1 cellular context compared by ENCODE assay signal in genomic region chr12:122871851-122872785, GRCh38.
A peak's percentile ranks its signal among the peaks of the same experiment; 100 is the strongest.
TF ChIP-seq lines count a peak whose summit lies in the region.

No MANE protein-coding gene starts in this region.

TF ChIP-seq in WTC11, 78 proteins besides CTCF, POLR2A, EP300 and RAD21 (continued from another document):
- TF ChIP-seq E2F5 (CRISPR knock-in tag; IDR thresholded peaks at IDR 0.05) (no peak), TEAD1 (CRISPR knock-in tag; IDR thresholded peaks at IDR 0.05) (peak; percentile 87), FOXJ3 (CRISPR knock-in tag; IDR thresholded peaks at IDR 0.05; ENCODE audit: borderline replicate concordance) (peak; percentile 81; the same call in 1 of the 2 replicates), ZNF232 (CRISPR knock-in tag; IDR thresholded peaks at IDR 0.05) (peak; percentile 93), E2F1 (CRISPR knock-in tag; IDR thresholded peaks at IDR 0.05) (0 out of 2 replicates have a peak, but pooled peaks have one; percentile 82), JAZF1 (CRISPR knock-in tag; IDR thresholded peaks at IDR 0.05) (no peak), ZNF219 (CRISPR knock-in tag; IDR thresholded peaks at IDR 0.05; ENCODE audit: borderline replicate concordance) (no peak), AR (CRISPR knock-in tag; IDR thresholded peaks at IDR 0.05) (no peak), JUN (CRISPR knock-in tag; IDR thresholded peaks at IDR 0.05) (peak; percentile 82; the same call in 1 of the 2 replicates), ETV6 (CRISPR knock-in tag; IDR thresholded peaks at IDR 0.05) (peak; percentile 89), ZNF416 (CRISPR knock-in tag; IDR thresholded peaks at IDR 0.05) (no peak), ZNF671 (CRISPR knock-in tag; IDR thresholded peaks at IDR 0.05) (no peak), ATF2 (CRISPR knock-in tag; IDR thresholded peaks at IDR 0.05; ENCODE audit: borderline replicate concordance, low read depth) (no peak)
- TF ChIP-seq, protein P1, sequence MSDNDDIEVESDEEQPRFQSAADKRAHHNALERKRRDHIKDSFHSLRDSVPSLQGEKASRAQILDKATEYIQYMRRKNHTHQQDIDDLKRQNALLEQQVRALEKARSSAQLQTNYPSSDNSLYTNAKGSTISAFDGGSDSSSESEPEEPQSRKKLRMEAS (CRISPR knock-in tag; IDR thresholded peaks at IDR 0.05) = peak; percentile 37; the same call in 1 of the 2 replicates
- TF ChIP-seq, protein P2, sequence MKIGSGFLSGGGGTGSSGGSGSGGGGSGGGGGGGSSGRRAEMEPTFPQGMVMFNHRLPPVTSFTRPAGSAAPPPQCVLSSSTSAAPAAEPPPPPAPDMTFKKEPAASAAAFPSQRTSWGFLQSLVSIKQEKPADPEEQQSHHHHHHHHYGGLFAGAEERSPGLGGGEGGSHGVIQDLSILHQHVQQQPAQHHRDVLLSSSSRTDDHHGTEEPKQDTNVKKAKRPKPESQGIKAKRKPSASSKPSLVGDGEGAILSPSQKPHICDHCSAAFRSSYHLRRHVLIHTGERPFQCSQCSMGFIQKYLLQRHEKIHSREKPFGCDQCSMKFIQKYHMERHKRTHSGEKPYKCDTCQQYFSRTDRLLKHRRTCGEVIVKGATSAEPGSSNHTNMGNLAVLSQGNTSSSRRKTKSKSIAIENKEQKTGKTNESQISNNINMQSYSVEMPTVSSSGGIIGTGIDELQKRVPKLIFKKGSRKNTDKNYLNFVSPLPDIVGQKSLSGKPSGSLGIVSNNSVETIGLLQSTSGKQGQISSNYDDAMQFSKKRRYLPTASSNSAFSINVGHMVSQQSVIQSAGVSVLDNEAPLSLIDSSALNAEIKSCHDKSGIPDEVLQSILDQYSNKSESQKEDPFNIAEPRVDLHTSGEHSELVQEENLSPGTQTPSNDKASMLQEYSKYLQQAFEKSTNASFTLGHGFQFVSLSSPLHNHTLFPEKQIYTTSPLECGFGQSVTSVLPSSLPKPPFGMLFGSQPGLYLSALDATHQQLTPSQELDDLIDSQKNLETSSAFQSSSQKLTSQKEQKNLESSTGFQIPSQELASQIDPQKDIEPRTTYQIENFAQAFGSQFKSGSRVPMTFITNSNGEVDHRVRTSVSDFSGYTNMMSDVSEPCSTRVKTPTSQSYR (CRISPR knock-in tag; IDR thresholded peaks at IDR 0.05) = peak; percentile 95
- TF ChIP-seq, protein P3, sequence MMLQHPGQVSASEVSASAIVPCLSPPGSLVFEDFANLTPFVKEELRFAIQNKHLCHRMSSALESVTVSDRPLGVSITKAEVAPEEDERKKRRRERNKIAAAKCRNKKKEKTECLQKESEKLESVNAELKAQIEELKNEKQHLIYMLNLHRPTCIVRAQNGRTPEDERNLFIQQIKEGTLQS (CRISPR knock-in tag; conservative IDR thresholded peaks at IDR 0.05) = no peak
- TF ChIP-seq, protein P4, sequence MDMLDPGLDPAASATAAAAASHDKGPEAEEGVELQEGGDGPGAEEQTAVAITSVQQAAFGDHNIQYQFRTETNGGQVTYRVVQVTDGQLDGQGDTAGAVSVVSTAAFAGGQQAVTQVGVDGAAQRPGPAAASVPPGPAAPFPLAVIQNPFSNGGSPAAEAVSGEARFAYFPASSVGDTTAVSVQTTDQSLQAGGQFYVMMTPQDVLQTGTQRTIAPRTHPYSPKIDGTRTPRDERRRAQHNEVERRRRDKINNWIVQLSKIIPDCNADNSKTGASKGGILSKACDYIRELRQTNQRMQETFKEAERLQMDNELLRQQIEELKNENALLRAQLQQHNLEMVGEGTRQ (CRISPR knock-in tag; IDR thresholded peaks at IDR 0.05) = no peak
- TF ChIP-seq, protein P5, sequence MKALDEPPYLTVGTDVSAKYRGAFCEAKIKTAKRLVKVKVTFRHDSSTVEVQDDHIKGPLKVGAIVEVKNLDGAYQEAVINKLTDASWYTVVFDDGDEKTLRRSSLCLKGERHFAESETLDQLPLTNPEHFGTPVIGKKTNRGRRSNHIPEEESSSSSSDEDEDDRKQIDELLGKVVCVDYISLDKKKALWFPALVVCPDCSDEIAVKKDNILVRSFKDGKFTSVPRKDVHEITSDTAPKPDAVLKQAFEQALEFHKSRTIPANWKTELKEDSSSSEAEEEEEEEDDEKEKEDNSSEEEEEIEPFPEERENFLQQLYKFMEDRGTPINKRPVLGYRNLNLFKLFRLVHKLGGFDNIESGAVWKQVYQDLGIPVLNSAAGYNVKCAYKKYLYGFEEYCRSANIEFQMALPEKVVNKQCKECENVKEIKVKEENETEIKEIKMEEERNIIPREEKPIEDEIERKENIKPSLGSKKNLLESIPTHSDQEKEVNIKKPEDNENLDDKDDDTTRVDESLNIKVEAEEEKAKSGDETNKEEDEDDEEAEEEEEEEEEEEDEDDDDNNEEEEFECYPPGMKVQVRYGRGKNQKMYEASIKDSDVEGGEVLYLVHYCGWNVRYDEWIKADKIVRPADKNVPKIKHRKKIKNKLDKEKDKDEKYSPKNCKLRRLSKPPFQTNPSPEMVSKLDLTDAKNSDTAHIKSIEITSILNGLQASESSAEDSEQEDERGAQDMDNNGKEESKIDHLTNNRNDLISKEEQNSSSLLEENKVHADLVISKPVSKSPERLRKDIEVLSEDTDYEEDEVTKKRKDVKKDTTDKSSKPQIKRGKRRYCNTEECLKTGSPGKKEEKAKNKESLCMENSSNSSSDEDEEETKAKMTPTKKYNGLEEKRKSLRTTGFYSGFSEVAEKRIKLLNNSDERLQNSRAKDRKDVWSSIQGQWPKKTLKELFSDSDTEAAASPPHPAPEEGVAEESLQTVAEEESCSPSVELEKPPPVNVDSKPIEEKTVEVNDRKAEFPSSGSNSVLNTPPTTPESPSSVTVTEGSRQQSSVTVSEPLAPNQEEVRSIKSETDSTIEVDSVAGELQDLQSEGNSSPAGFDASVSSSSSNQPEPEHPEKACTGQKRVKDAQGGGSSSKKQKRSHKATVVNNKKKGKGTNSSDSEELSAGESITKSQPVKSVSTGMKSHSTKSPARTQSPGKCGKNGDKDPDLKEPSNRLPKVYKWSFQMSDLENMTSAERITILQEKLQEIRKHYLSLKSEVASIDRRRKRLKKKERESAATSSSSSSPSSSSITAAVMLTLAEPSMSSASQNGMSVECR (CRISPR knock-in tag; IDR thresholded peaks at IDR 0.05; ENCODE audit: borderline replicate concordance) = peak; percentile 78; the same call in 1 of the 2 replicates
